In genomic region chr2:120293991-120294329, GRCh38 we compare ENCODE assay signal across 11 cellular contexts. TPM values are rescaled to one million over a fixed set of nuclear protein-coding genes. Genes with fewer than 3 reads are reported as not detected.
A peak's percentile ranks its signal among the peaks of the same experiment; 100 is the strongest.
DNase-seq lines count a peak whose midpoint lies in the region; ATAC-seq and TF ChIP-seq lines count a peak whose summit lies in the region.
"Had no signal": no experiment of that assay in that cellular context is flagged by ENCODE, and none has a peak within 500 bp of the region (broad histone marks: within the 10 kb centered on the region; RNA-seq: fewer than 3 reads in every experiment).

No MANE protein-coding gene starts in this region.

- intact Hi-C loops in testis (cut with DNase I; ENCODE audit: low total_unique reads): no loop called here

- H3K36me3 ChIP-seq in neutrophil (peaks cover 97% of the 10 kb centered on the region), testis (ENCODE audit: low read depth, missing control alignments) (no peaks in the 10 kb centered on the region)
- H3K36me3 ChIP-seq: uterus had no signal

- TF ChIP-seq POLR2A in testis (IDR thresholded peaks at IDR 0.05): no peak

- H3K9me3 ChIP-seq in neutrophil: no peaks in the 10 kb centered on the region
- H3K9me3 ChIP-seq in testis: no peaks in the 10 kb centered on the region
- H3K9me3 ChIP-seq: uterus had no signal

- ATAC-seq in GM18907 (IDR thresholded peaks at IDR 0.05; ENCODE audit: unreplicated experiment) (peak; percentile 86), GM21737 (IDR thresholded peaks at IDR 0.05; ENCODE audit: unreplicated experiment) (peak; percentile 69), HG03558 (IDR thresholded peaks at IDR 0.05; ENCODE audit: extremely low read depth, unreplicated experiment) (peak; percentile 44)
- ATAC-seq: activated CD4-positive, CD25-positive, alpha-beta regulatory T cell treated with anti-CD3 and anti-CD28 coated beads, Interleukin-2, amount 50 U/mL, for 24 hours had no signal

- H3K27ac ChIP-seq in neutrophil (peak overlapping the region; percentile 34), testis (no peak overlapping the region)
- H3K27ac ChIP-seq: uterus had no signal

- TF ChIP-seq CTCF in neutrophil (IDR thresholded peaks at IDR 0.05) (no peak), testis (IDR thresholded peaks at IDR 0.05) (no peak)

- no peak for DNase-seq in NK-92 treated with Interleukin-12 subunit alpha and Interleukin-12 subunit beta, amount 100 ng/mL, for 24 hours (lab: John Stamatoyannopoulos, UW)
- DNase-seq in testis (no peak), NCI-H1417 treated with DMSO at 0.1 percent for 48 hours (lab: John Stamatoyannopoulos, UW) (no peak)
- DNase-seq: foreskin fibroblast, naive B cell, uterus had no signal

- H3K4me1 ChIP-seq in neutrophil (ENCODE audit: control insufficient read depth in 1 of 2, insufficient read depth in 1 of 2, low read depth in 1 of 2, low read length in 1 of 2) (peaks cover 6 to 7% of the 10 kb centered on the region in 2 experiments), testis (peaks cover 14% of the 10 kb centered on the region)
- H3K4me1 ChIP-seq: uterus had no signal

- H3K4me3 ChIP-seq in neutrophil (ENCODE audit: low read depth in 1 of 2, low read length in 1 of 2) (no peak overlapping the region), testis (no peak overlapping the region)
- H3K4me3 ChIP-seq: uterus had no signal

- H3K27me3 ChIP-seq in neutrophil (no peaks in the 10 kb centered on the region), testis (no peaks in the 10 kb centered on the region)
- H3K27me3 ChIP-seq: uterus had no signal

- 76 to 77% methylated on average over 2 of the region's 2 CpGs for whole genome bisulfite sequencing in testis, 2 donors

RNA-seq across cellular contexts. Expression of gene RALB, which starts 41.3 kb away (rescaled TPM):
- total RNA-seq in testis: 10 to 100 TPM; 88.7 to 91.6 TPM
- 69.9 TPM for polyA plus RNA-seq in testis (ENCODE audit: insufficient read depth, low read depth, low replicate concordance)

RNA-seq across cellular contexts. Expression of gene INHBB, which starts 52.0 kb away (rescaled TPM):
- total RNA-seq in testis: 100 to 1,000 TPM in 1 of 2 donors, 10 to 100 TPM in 1; 55.4 to 123 TPM
- polyA plus RNA-seq in testis (ENCODE audit: insufficient read depth, low read depth, low replicate concordance): 46.1 TPM
